Comparison of ENCODE assay signal across 24 cellular contexts in the genomic region with DNA sequence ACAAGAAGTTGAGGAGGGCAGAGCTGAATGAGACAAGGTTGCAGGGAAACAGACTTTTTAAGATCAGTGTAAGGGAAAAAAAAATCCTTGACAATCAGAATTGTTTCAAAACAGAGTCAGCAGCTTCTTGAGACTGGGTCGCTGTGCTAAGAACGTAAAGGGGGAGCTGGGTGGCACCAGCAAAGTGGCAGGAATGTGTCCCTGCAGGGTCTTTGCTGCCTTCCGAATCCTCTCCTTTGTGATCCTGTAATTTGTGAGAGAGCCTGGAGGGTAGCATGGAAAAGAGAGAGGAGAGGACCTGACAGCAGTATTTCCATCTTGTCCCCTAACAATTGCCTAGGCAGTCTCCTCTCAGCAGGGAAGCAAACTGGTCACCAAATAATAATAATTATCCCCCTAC.
"Had no signal": no experiment of that assay in that cellular context is flagged by ENCODE, and none has a peak within 500 bp of the region (broad histone marks: within the 10 kb centered on the region; RNA-seq: fewer than 3 reads in every experiment).

No MANE protein-coding gene starts in this region.

- H3K27me3 Mint-ChIP-seq: brain had no signal

- H3K36me3 Mint-ChIP-seq: activated CD4-positive, alpha-beta memory T cell treated with anti-CD3 and anti-CD28 coated beads for 36 hours; brain had no signal

- DNase-seq: activated CD4-positive, alpha-beta memory T cell treated with anti-CD3 and anti-CD28 coated beads for 36 hours; activated CD4-positive, alpha-beta T cell treated with anti-CD3 and anti-CD28 coated beads, Interleukin-2, amount 10 ng/mL, durations not matched to agents 7 days and 5 days; activated CD4-positive, CD25-positive, alpha-beta regulatory T cell; activated CD8-positive, alpha-beta memory T cell treated with anti-CD3 and anti-CD28 coated beads for 24 hours; activated naive CD4-positive, alpha-beta T cell treated with anti-CD3 and anti-CD28 coated beads, Interleukin-2, amount 50 U/mL, for 16 hours; activated T-cell treated with anti-CD3 and anti-CD28 coated beads for 4 hours; activated T-cell treated with anti-CD3 and anti-CD28 coated beads, Interleukin-2, amount 50 U/mL, for 72 hours; amygdala; Karpas-422; NCI-H1048; NCI-H146; NCI-H187 treated with DMSO at 0.1 percent for 48 hours; NCI-H2081 treated with DMSO at 0.1 percent for 48 hours; NCI-H446; NCI-H524; PC-3; SHP77; SW 1271 had no signal

- H3K4me3 ChIP-seq: cardiac muscle cell, K562, SJSA1 had no signal

- H3K36me3 ChIP-seq: cardiac muscle cell, SJSA1 had no signal

- H3K27ac ChIP-seq: cardiac muscle cell, SJSA1 had no signal

- H3K27ac Mint-ChIP-seq: activated CD4-positive, alpha-beta memory T cell treated with anti-CD3 and anti-CD28 coated beads for 36 hours; activated CD4-positive, alpha-beta T cell treated with anti-CD3 and anti-CD28 coated beads, Interleukin-2, amount 10 ng/mL, durations not matched to agents 7 days and 5 days; activated T-cell treated with anti-CD3 and anti-CD28 coated beads, Interleukin-2, amount 50 U/mL, for 72 hours; activated T-helper 2 cell treated with anti-CD3 and anti-CD28 coated beads, Interferon-gamma antibody, Interleukin-2, Interleukin-4, amounts not matched to agents 10 μg/mL and 5 μg/mL and 100 μg/mL, durations not matched to agents 14 hours and 24 hours and 36 hours; brain; T-helper 2 cell treated with Interferon-gamma antibody and Interleukin-4, amounts not matched to agents 5 μg/mL and 100 μg/mL, for 36 hours had no signal

- H3K9me3 Mint-ChIP-seq: activated T-cell treated with anti-CD3 and anti-CD28 coated beads, Interleukin-2, amount 50 U/mL, for 72 hours had no signal

- H3K9me3 ChIP-seq: SJSA1 had no signal

- H3K27me3 ChIP-seq: cardiac muscle cell, SJSA1 had no signal

- H3K4me3 Mint-ChIP-seq: activated CD4-positive, alpha-beta memory T cell treated with anti-CD3 and anti-CD28 coated beads for 36 hours; activated CD4-positive, alpha-beta T cell treated with anti-CD3 and anti-CD28 coated beads, Interleukin-2, amount 10 ng/mL, durations not matched to agents 7 days and 5 days; activated T-cell treated with anti-CD3 and anti-CD28 coated beads, Interleukin-2, amount 50 U/mL, for 72 hours; brain; T-helper 2 cell treated with Interferon-gamma antibody and Interleukin-4, amounts not matched to agents 5 μg/mL and 100 μg/mL, for 36 hours had no signal

- H3K4me1 ChIP-seq: SJSA1 had no signal
